ENCODE assay signal across 25 cellular contexts in the genomic region with DNA sequence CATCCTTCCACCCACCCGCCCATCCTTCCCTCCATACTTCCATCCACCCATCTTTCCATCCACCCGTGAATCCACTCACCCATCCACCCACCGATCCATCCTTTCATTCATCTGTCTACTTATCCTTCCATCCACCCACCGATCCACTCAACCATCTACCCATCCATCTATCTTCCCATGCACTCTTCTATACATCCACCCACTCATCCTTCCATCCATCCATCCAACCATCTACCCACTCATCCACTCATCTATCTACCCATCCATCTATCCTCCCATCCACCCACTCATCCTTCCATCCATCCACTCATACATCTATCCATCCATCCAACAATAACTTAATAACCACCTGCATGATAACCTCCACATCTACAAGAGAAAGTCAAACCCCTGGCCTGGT. TPM values are rescaled to one million over a fixed set of nuclear protein-coding genes. Genes with fewer than 3 reads are reported as not detected.
DNase-seq lines count a peak whose midpoint lies in the region; ATAC-seq, FAIRE-seq and TF ChIP-seq lines count a peak whose summit lies in the region.
"Had no signal": no experiment of that assay in that cellular context is flagged by ENCODE, and none has a peak within 500 bp of the region (broad histone marks: within the 10 kb centered on the region; RNA-seq: fewer than 3 reads in every experiment).

No MANE protein-coding gene starts in this region.

- BruUV-seq in K562 (replicated peaks; lab: Mats Ljungman, UMichigan): no TSS peak

- H3K4me3 Mint-ChIP-seq in activated T-helper 1 cell treated with anti-CD3 and anti-CD28 coated beads, Interleukin-12 subunit alpha, Interleukin-12 subunit beta, Interleukin-2, Interleukin-4 antibody, amounts not matched to agents 30 ng/mL and 10 ng/mL and 1 ng/mL, durations not matched to agents 14 hours and 24 hours and 36 hours: no peak overlapping the region
- H3K4me3 Mint-ChIP-seq: CD4-positive, alpha-beta T cell; CD8-positive, alpha-beta T cell had no signal

- H3K23ac ChIP-seq in neuronal stem cell (ENCODE audit: low read depth, low read length, poor library complexity): peak overlapping the region; percentile 55

- peak overlapping the region; percentile 1 for H3K27ac Mint-ChIP-seq in activated T-helper 1 cell treated with anti-CD3 and anti-CD28 coated beads, Interleukin-12 subunit alpha, Interleukin-12 subunit beta, Interleukin-2, Interleukin-4 antibody, amounts not matched to agents 30 ng/mL and 10 ng/mL and 1 ng/mL, durations not matched to agents 14 hours and 24 hours and 36 hours
- H3K27ac Mint-ChIP-seq: CD4-positive, alpha-beta T cell; CD8-positive, alpha-beta T cell had no signal

- intact Hi-C loops in activated T-helper 1 cell treated with anti-CD3 and anti-CD28 coated beads, Interleukin-12 subunit alpha, Interleukin-12 subunit beta, Interleukin-2, Interleukin-4 antibody, amounts not matched to agents 30 ng/mL and 10 ng/mL and 1 ng/mL, durations not matched to agents 14 hours and 24 hours and 36 hours (cut with micrococcal nuclease): no loop called here
- intact Hi-C loops in K562 (cut with micrococcal nuclease): no loop called here

- TF ChIP-seq RAD21 in K562 (CRISPR knock-in tag; conservative IDR thresholded peaks at IDR 0.05 in 1 of 2, IDR thresholded peaks at IDR 0.05 in 1 of 2): no peak

- no peaks in the 10 kb centered on the region for H3K9me1 ChIP-seq in K562 (ENCODE audit: control insufficient read depth, insufficient read depth, low read length)

- no peak overlapping the region for H2AK5ac ChIP-seq in neuronal stem cell (ENCODE audit: low read depth, low read length)

- no peaks in the 10 kb centered on the region for H3K9me3 Mint-ChIP-seq in activated T-helper 1 cell treated with anti-CD3 and anti-CD28 coated beads, Interleukin-12 subunit alpha, Interleukin-12 subunit beta, Interleukin-2, Interleukin-4 antibody, amounts not matched to agents 30 ng/mL and 10 ng/mL and 1 ng/mL, durations not matched to agents 14 hours and 24 hours and 36 hours
- H3K9me3 Mint-ChIP-seq: CD4-positive, alpha-beta T cell; CD8-positive, alpha-beta T cell had no signal

- H3K79me1 ChIP-seq in neuronal stem cell (ENCODE audit: low read depth, low read length): peaks cover 7% of the 10 kb centered on the region

- H2BK120ac ChIP-seq in neuronal stem cell (ENCODE audit: low read depth, low read length): no peak overlapping the region

- H3K27me3 ChIP-seq in K562 (ENCODE audit: control insufficient read depth in 2 of 2, insufficient read depth in 2 of 2, low read length in 2 of 2): peaks cover 2 to 57% of the 10 kb centered on the region in 2 experiments; a peak in 2 of 5 replicates
- peaks cover 0 to 9% (median 0%) of the 10 kb centered on the region in 3 experiments for H3K27me3 ChIP-seq in neuronal stem cell (ENCODE audit: control insufficient read depth in 3 of 3, insufficient read depth in 3 of 3, low read depth in 1 of 3, low read length in 3 of 3)
- H3K27me3 ChIP-seq: BE2C had no signal

- CTCF ChIA-PET in K562 (lab: Yijun Ruan, JAX; ENCODE audit: low intra/inter-chr PET ratio): no interaction called here

- H4K91ac ChIP-seq in neuronal stem cell (ENCODE audit: low read depth, low read length, poor library complexity): no peak overlapping the region

- H3K4me3 ChIP-seq in K562 (no peak overlapping the region), neuronal stem cell (ENCODE audit: low read length in 2 of 2) (no peak overlapping the region)
- H3K4me3 ChIP-seq: BLaER1 had no signal

- no peak overlapping the region for H3K27ac ChIP-seq in K562 (ENCODE audit: extremely low read depth, low read depth, low read length)
- H3K27ac ChIP-seq in neuronal stem cell (replicated peaks; ENCODE audit: low read length): no peak overlapping the region
- H3K27ac ChIP-seq: BLaER1, C4-2B had no signal

- H3K9me3 ChIP-seq in K562 (replicated peaks; ENCODE audit: control insufficient read depth, insufficient read depth, low read depth, low read length) (no peaks in the 10 kb centered on the region), neuronal stem cell (replicated peaks in 1 of 2; ENCODE audit: control insufficient read depth in 2 of 2, insufficient read depth in 1 of 2, low read depth in 1 of 2, low read length in 2 of 2) (peaks cover 0 to 1% of the 10 kb centered on the region in 2 donors)
- H3K9me3 ChIP-seq: BE2C, BLaER1, Caco-2 had no signal

- in situ Hi-C loops in K562 (cut with MboI): no loop called here

- no peak overlapping the region for H2BK12ac ChIP-seq in neuronal stem cell (ENCODE audit: low read length)

- no peak overlapping the region for H3K18ac ChIP-seq in neuronal stem cell (ENCODE audit: low read length)

- TF ChIP-seq CTCF in K562 (IDR thresholded peaks at IDR 0.05 in 2 of 3, conservative IDR thresholded peaks at IDR 0.05 in 1 of 3; ENCODE audit: insufficient read depth in 2 of 3, low read depth in 1 of 3, low read length in 3 of 3): no peak

- no peak overlapping the region for H3K14ac ChIP-seq in neuronal stem cell (ENCODE audit: low read length)

- H3K27me3 Mint-ChIP-seq in activated T-helper 1 cell treated with anti-CD3 and anti-CD28 coated beads, Interleukin-12 subunit alpha, Interleukin-12 subunit beta, Interleukin-2, Interleukin-4 antibody, amounts not matched to agents 30 ng/mL and 10 ng/mL and 1 ng/mL, durations not matched to agents 14 hours and 24 hours and 36 hours (ENCODE audit: insufficient read depth): peaks cover 1% of the 10 kb centered on the region

- no peaks in the 10 kb centered on the region for H3K4me1 Mint-ChIP-seq in activated T-helper 1 cell treated with anti-CD3 and anti-CD28 coated beads, Interleukin-12 subunit alpha, Interleukin-12 subunit beta, Interleukin-2, Interleukin-4 antibody, amounts not matched to agents 30 ng/mL and 10 ng/mL and 1 ng/mL, durations not matched to agents 14 hours and 24 hours and 36 hours (ENCODE audit: low read depth)

- H2BK15ac ChIP-seq in neuronal stem cell (ENCODE audit: low read length): no peak overlapping the region

- H3K4me1 ChIP-seq in K562 (replicated peaks in 1 of 2; ENCODE audit: control insufficient read depth in 2 of 2, insufficient read depth in 2 of 2, low read length in 2 of 2): peaks cover 0 to 19% of the 10 kb centered on the region in 2 experiments; a peak in 2 of 5 replicates
- peaks cover 0 to 9% of the 10 kb centered on the region in 2 donors for H3K4me1 ChIP-seq in neuronal stem cell (ENCODE audit: control insufficient read depth in 2 of 2, insufficient read depth in 1 of 2, low read depth in 1 of 2, low read length in 2 of 2)
- H3K4me1 ChIP-seq: Caco-2 had no signal

- H4K20me1 ChIP-seq in K562 (replicated peaks; ENCODE audit: control insufficient read depth, insufficient read depth, low read length): peaks cover 6% of the 10 kb centered on the region; the same call in 1 of the 2 replicates

- H3K79me2 ChIP-seq in K562 (ENCODE audit: control insufficient read depth, insufficient read depth, low read length): no peaks in the 10 kb centered on the region

- H3K4me2 ChIP-seq in K562 (ENCODE audit: insufficient read depth, low read length): no peak overlapping the region
- no peak overlapping the region for H3K4me2 ChIP-seq in neuronal stem cell (ENCODE audit: insufficient read depth, low read length, poor library complexity, severe bottlenecking)

- H3K4ac ChIP-seq in neuronal stem cell (ENCODE audit: low read length): no peak overlapping the region

- no peaks in the 10 kb centered on the region for H3K36me3 Mint-ChIP-seq in activated T-helper 1 cell treated with anti-CD3 and anti-CD28 coated beads, Interleukin-12 subunit alpha, Interleukin-12 subunit beta, Interleukin-2, Interleukin-4 antibody, amounts not matched to agents 30 ng/mL and 10 ng/mL and 1 ng/mL, durations not matched to agents 14 hours and 24 hours and 36 hours (ENCODE audit: low read depth)
- H3K36me3 Mint-ChIP-seq: CD8-positive, alpha-beta T cell had no signal

- no peak for DNase-seq in activated T-helper 1 cell treated with anti-CD3 and anti-CD28 coated beads, Interleukin-12 subunit alpha, Interleukin-12 subunit beta, Interleukin-2, Interleukin-4 antibody, amounts not matched to agents 30 ng/mL and 10 ng/mL and 1 ng/mL, durations not matched to agents 14 hours and 24 hours and 36 hours (ENCODE audit: low spot score)
- DNase-seq in K562 (ENCODE audit: extremely low read depth in 1 of 4, low spot score in 3 of 4) (no peak), neuronal stem cell (ENCODE audit: low spot score) (no peak), D341Med (ENCODE audit: low spot score) (no peak), mucosa of gallbladder (ENCODE audit: low spot score) (no peak)
- DNase-seq: 8988T; ACHN; Caco-2; Calu3; CD4-positive, alpha-beta T cell; CD8-positive, alpha-beta T cell; DMS 273 treated with DMSO at 0.1 percent for 48 hours; DMS153; DMS53; DMS79 treated with DMSO at 0.1 percent for 48 hours; GF-D8 had no signal

- no peak overlapping the region for H4K8ac ChIP-seq in neuronal stem cell (ENCODE audit: low read depth, low read length)

- TF ChIP-seq EP300 in K562 (IDR thresholded peaks at IDR 0.05; ENCODE audit: low read length): no peak

- H2BK5ac ChIP-seq in neuronal stem cell (ENCODE audit: low read length): peak overlapping the region; percentile 95

- H2AFZ ChIP-seq in K562 (ENCODE audit: low read depth, low read length) (no peak overlapping the region), neuronal stem cell (ENCODE audit: low read length) (no peak overlapping the region)

- POLR2A ChIA-PET in K562 (lab: Yijun Ruan, JAX): no interaction called here

- H3K9ac ChIP-seq in K562 (ENCODE audit: insufficient read depth in 1 of 2, low read depth in 2 of 2, low read length in 2 of 2): no peak overlapping the region
- H3K9ac ChIP-seq in neuronal stem cell (ENCODE audit: low read depth, low read length, poor library complexity): no peak overlapping the region
- H3K9ac ChIP-seq: BLaER1 had no signal

- FAIRE-seq in K562 (lab: Jason Lieb, UNC): no peak
- FAIRE-seq: A204.1, G401.6, GM12891, GM19239 had no signal

- ATAC-seq in K562: no peak
- no peak for ATAC-seq in GM21576 (IDR thresholded peaks at IDR 0.05; ENCODE audit: unreplicated experiment)
- ATAC-seq: CD8-positive, alpha-beta T cell had no signal

- TF ChIP-seq POLR2A in K562 (conservative IDR thresholded peaks at IDR 0.05): no peak

- no peaks in the 10 kb centered on the region for H3K36me3 ChIP-seq in K562 (ENCODE audit: control insufficient read depth, insufficient read depth, low read length)
- H3K36me3 ChIP-seq in neuronal stem cell (replicated peaks in 1 of 2; ENCODE audit: control insufficient read depth in 2 of 2, insufficient read depth in 2 of 2, low read length in 2 of 2): peaks cover 0 to 2% of the 10 kb centered on the region in 2 donors
- H3K36me3 ChIP-seq: BE2C, BLaER1 had no signal

- WGBS in K562 (ENCODE audit: insufficient coverage, low coverage, missing lambda C conversion rate): 10% methylated on average over 3 of the region's 4 CpGs
- WGBS in neuronal stem cell (ENCODE audit: extremely low coverage in 2 of 2, insufficient read length in 2 of 2, insufficient replicate concordance in 1 of 2), 2 donors: 100% methylated on average over 1 to 3 of the region's 4 CpGs

RNA-seq across cellular contexts. Expression of gene WNT7B, which starts 47.3 kb away (rescaled TPM):
- total RNA-seq in activated T-helper 1 cell treated with anti-CD3 and anti-CD28 coated beads, Interleukin-12 subunit alpha, Interleukin-12 subunit beta, Interleukin-2, Interleukin-4 antibody, amounts not matched to agents 30 ng/mL and 10 ng/mL and 1 ng/mL, durations not matched to agents 14 hours and 24 hours and 36 hours: not detected in 2 replicates
- total RNA-seq in K562 (2011; cell fraction: chromatin; rRNA removed; ENCODE audit: low replicate concordance): not detected in 2 replicates
- not detected in 2 replicates for total RNA-seq in K562 (2011; cell fraction: nucleolus; rRNA removed)
- total RNA-seq in K562 (2011; cell fraction: nucleoplasm; rRNA removed): not detected in 2 replicates
- total RNA-seq in K562 (2014; rRNA removed): not detected in 2 replicates
- total RNA-seq in K562 (2014; rRNA removed; fragmentation: Illumina TruSeq; extraction: Trizol): not detected in 2 replicates
- total RNA-seq in K562 (2015; rRNA removed; fragmentation: Illumina TruSeq; extraction: Trizol): not detected in 2 replicates
- not detected in 2 replicates for total RNA-seq in K562 (2021)
- polyA plus RNA-seq in K562 (2011; rRNA removed): not detected in 2 replicates
- not detected in 2 replicates for polyA plus RNA-seq in K562 (2011; cell fraction: cytosol; rRNA removed)
- polyA plus RNA-seq in K562 (2011; cell fraction: nucleus; rRNA removed): not detected in 2 replicates
- not detected in 2 replicates for polyA plus RNA-seq in K562 (2012)
- polyA plus RNA-seq in K562 (2014; fragmentation: Illumina TruSeq; extraction: Trizol): not detected in 2 replicates
- not detected for polyA plus RNA-seq in K562 (2014; fragmentation: Nextera tagmentation; extraction: Ambion mirVana)
- polyA plus RNA-seq in K562 (2014; rRNA removed): not detected in 2 replicates
- not detected in 2 replicates for polyA minus RNA-seq in K562 (2011; rRNA and poly(A)+ RNA removed)
- not detected in 2 replicates for polyA minus RNA-seq in K562 (2011; cell fraction: cytosol; rRNA and poly(A)+ RNA removed)
- polyA minus RNA-seq in K562 (2011; cell fraction: nucleus; rRNA and poly(A)+ RNA removed): not detected in 2 replicates
- polyA plus RNA-seq in neuronal stem cell (2013, experiment 1 of 2): 8.6 TPM
- 8.5 TPM for polyA plus RNA-seq in neuronal stem cell (2013, experiment 2 of 2)
- 22.1 TPM for total RNA-seq in mucosa of gallbladder
- total RNA-seq: A673; CD4-positive, alpha-beta T cell; CD8-positive, alpha-beta T cell had no signal

Comparison
In these comparisons a context has a peak if more than half of its experiments do, and no peak if none do; other contexts are left out.
1. RNA of gene WNT7B, which starts 47.3 kb away (total RNA-seq): 22.1 TPM in mucosa of gallbladder (single experiment); not detected in activated T-helper 1 cell treated with anti-CD3 and anti-CD28 coated beads, Interleukin-12 subunit alpha, Interleukin-12 subunit beta, Interleukin-2, Interleukin-4 antibody, amounts not matched to agents 30 ng/mL and 10 ng/mL and 1 ng/mL, durations not matched to agents 14 hours and 24 hours and 36 hours and not detected in K562; every median in the first group is over 10 times any median in the second.